11 cellular contexts compared by ENCODE assay signal in genomic region chr19:6500837-6501739, GRCh38. TPM values are rescaled to one million over a fixed set of nuclear protein-coding genes. Genes with fewer than 3 reads are reported as not detected.
DNase-seq lines count a peak whose midpoint lies in the region; ATAC-seq and TF ChIP-seq lines count a peak whose summit lies in the region.
"Had no signal": no experiment of that assay in that cellular context is flagged by ENCODE, and none has a peak within 500 bp of the region (broad histone marks: within the 10 kb centered on the region; RNA-seq: fewer than 3 reads in every experiment).

No MANE protein-coding gene starts in this region.

- no peaks in the 10 kb centered on the region for H3K9me3 ChIP-seq in right cardiac atrium (ENCODE audit: control insufficient read depth, low read length)
- H3K9me3 ChIP-seq in upper lobe of right lung, result no peaks in the 10 kb centered on the region

- H3K4me1 Mint-ChIP-seq in activated naive CD8-positive, alpha-beta T cell treated with anti-CD3 and anti-CD28 coated beads for 36 hours, result peaks cover 8% of the 10 kb centered on the region

- H3K4me3 ChIP-seq in right cardiac atrium (ENCODE audit: low read length), result peak overlapping the region; percentile 42
- peak overlapping the region; percentile 39 for H3K4me3 ChIP-seq in upper lobe of right lung

- H3K4me1 ChIP-seq in right cardiac atrium (ENCODE audit: control insufficient read depth, insufficient read depth, low read length), result no peaks in the 10 kb centered on the region
- H3K4me1 ChIP-seq in upper lobe of right lung, result peaks cover 10% of the 10 kb centered on the region

- no peaks in the 10 kb centered on the region for H3K36me3 Mint-ChIP-seq in activated naive CD8-positive, alpha-beta T cell treated with anti-CD3 and anti-CD28 coated beads for 36 hours

- DNase-seq in right cardiac atrium (peak in 1 of 3 donors; percentile 21), cardiac septum (ENCODE audit: low spot score) (no peak), upper lobe of right lung (no peak), NCI-H1930 (lab: John Stamatoyannopoulos, UW) (no peak)
- DNase-seq in activated naive CD8-positive, alpha-beta T cell treated with anti-CD3 and anti-CD28 coated beads for 36 hours, result no peak
- DNase-seq in effector CD4-positive, alpha-beta T cell, result no peak
- DNase-seq: NCI-H226 had no signal

- no peaks in the 10 kb centered on the region for H3K9me3 Mint-ChIP-seq in activated naive CD8-positive, alpha-beta T cell treated with anti-CD3 and anti-CD28 coated beads for 36 hours

- intact Hi-C loops in right cardiac atrium (cut with DNase I), result no loop called here
- intact Hi-C loops in cardiac septum (cut with DNase I), result no loop called here
- intact Hi-C loops in upper lobe of right lung (cut with DNase I), result no loop called here

- H3K4me3 Mint-ChIP-seq in activated naive CD8-positive, alpha-beta T cell treated with anti-CD3 and anti-CD28 coated beads for 36 hours, result peak overlapping the region; percentile 85

- no peaks in the 10 kb centered on the region for H3K27me3 ChIP-seq in right cardiac atrium (ENCODE audit: control insufficient read depth, insufficient read depth)
- H3K27me3 ChIP-seq in layer of hippocampus (ENCODE audit: control insufficient read depth, insufficient read depth, low read length), result peaks cover 3% of the 10 kb centered on the region
- peaks cover 29% of the 10 kb centered on the region for H3K27me3 ChIP-seq in upper lobe of right lung

- TF ChIP-seq CTCF in upper lobe of right lung (IDR thresholded peaks at IDR 0.05), result no peak

- H3K27ac ChIP-seq in right cardiac atrium (ENCODE audit: low read length) (no peak overlapping the region), layer of hippocampus (ENCODE audit: low read depth, low read length) (peak overlapping the region; percentile 98), upper lobe of right lung (no peak overlapping the region)

- H3K27me3 Mint-ChIP-seq in activated naive CD8-positive, alpha-beta T cell treated with anti-CD3 and anti-CD28 coated beads for 36 hours, result peaks cover 6% of the 10 kb centered on the region

- no peak for ATAC-seq in right cardiac atrium
- ATAC-seq in upper lobe of right lung, result no peak
- no peak for ATAC-seq in GM19351 (IDR thresholded peaks at IDR 0.05; ENCODE audit: unreplicated experiment)

- 57% methylated on average over 24 of the region's 24 CpGs for WGBS in right cardiac atrium

- peak overlapping the region; percentile 51 for H3K27ac Mint-ChIP-seq in activated naive CD8-positive, alpha-beta T cell treated with anti-CD3 and anti-CD28 coated beads for 36 hours

- no peaks in the 10 kb centered on the region for H3K36me3 ChIP-seq in upper lobe of right lung

RNA-seq across cellular contexts. Expression of gene TUBB4A, which starts 1.0 kb away (rescaled TPM):
- total RNA-seq in right cardiac atrium (1 to 10 TPM in 3 of 4 donors, under 1 TPM in 1; 0.45 to 7.4 (median 2.7) TPM), cardiac septum (0.40 TPM), upper lobe of right lung (0.58 TPM)
- 2.2 TPM for polyA plus RNA-seq in right cardiac atrium
- total RNA-seq in activated naive CD8-positive, alpha-beta T cell treated with anti-CD3 and anti-CD28 coated beads for 36 hours, result 1 to 10 TPM; 7.3 to 7.8 TPM
- total RNA-seq: fibroblast of villous mesenchyme had no signal

RNA-seq across cellular contexts. Expression of gene DENND1C, which starts 19.5 kb away (rescaled TPM):
- 1 to 10 TPM in 2 of 4 donors, under 1 TPM in 2; 0.54 to 1.9 (median 1.1) TPM for total RNA-seq in right cardiac atrium
- polyA plus RNA-seq in right cardiac atrium, result 0.68 TPM
- 0.78 TPM for total RNA-seq in cardiac septum
- total RNA-seq in activated naive CD8-positive, alpha-beta T cell treated with anti-CD3 and anti-CD28 coated beads for 36 hours, result 10 to 100 TPM; 62.4 to 63.2 TPM
- 8.7 TPM for total RNA-seq in upper lobe of right lung
- total RNA-seq: fibroblast of villous mesenchyme had no signal

RNA-seq across cellular contexts. Expression of gene TNFSF9, which starts 29.7 kb away (rescaled TPM):
- total RNA-seq in right cardiac atrium, result under 1 TPM; 0.17 to 0.91 (median 0.24) TPM
- 0.14 TPM for polyA plus RNA-seq in right cardiac atrium
- not detected for total RNA-seq in cardiac septum
- 1 to 10 TPM; 2.3 to 2.5 TPM for total RNA-seq in activated naive CD8-positive, alpha-beta T cell treated with anti-CD3 and anti-CD28 coated beads for 36 hours
- total RNA-seq in upper lobe of right lung, result 7.4 TPM
- total RNA-seq: fibroblast of villous mesenchyme had no signal

RNA-seq across cellular contexts. Expression of gene CRB3, which starts 37.0 kb away (rescaled TPM):
- not detected for total RNA-seq in right cardiac atrium
- 0.11 TPM for polyA plus RNA-seq in right cardiac atrium
- not detected for total RNA-seq in cardiac septum
- 1 to 10 TPM; 2.1 to 2.5 TPM for total RNA-seq in activated naive CD8-positive, alpha-beta T cell treated with anti-CD3 and anti-CD28 coated beads for 36 hours
- total RNA-seq in upper lobe of right lung, result 48.4 TPM
- total RNA-seq: T-helper 1 cell treated with Interleukin-12 subunit alpha and Interleukin-12 subunit beta and Interleukin-4 antibody, amounts not matched to agents 30 ng/mL and 1 ng/mL, for 36 hours had no signal

RNA-seq across cellular contexts. Expression of gene SLC25A23, which starts 41.5 kb away (rescaled TPM):
- total RNA-seq in right cardiac atrium (10 to 100 TPM; 81.6 to 95.5 (median 89.7) TPM), cardiac septum (143 TPM), upper lobe of right lung (51.4 TPM)
- 59.6 TPM for polyA plus RNA-seq in right cardiac atrium
- 10 to 100 TPM; 14.8 to 18.4 TPM for total RNA-seq in activated naive CD8-positive, alpha-beta T cell treated with anti-CD3 and anti-CD28 coated beads for 36 hours
